Comparison of ENCODE assay signal across 8 cellular contexts in the genomic region with DNA sequence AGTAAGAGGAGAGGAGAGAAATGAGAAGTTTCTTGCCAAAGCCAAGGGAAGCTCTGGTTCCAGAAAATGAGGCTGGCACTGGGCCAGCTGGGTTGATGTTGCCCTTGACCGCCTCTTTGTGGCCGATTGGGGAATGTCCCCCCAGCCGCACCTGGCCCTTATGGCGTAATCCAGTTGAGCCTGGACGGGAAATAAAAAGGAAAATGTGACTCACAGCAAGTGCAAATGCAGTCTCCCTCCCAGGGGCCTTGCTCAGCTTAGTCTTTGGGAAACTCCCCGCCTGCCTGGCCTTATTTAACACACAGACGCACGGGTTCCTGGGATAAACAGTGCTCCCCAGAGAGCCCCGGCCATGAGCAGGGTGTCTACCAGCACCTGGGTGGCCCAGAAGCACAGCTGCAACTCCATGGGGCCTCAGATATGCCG.
DNase-seq lines count a peak whose midpoint lies in the region; ATAC-seq, FAIRE-seq and TF ChIP-seq lines count a peak whose summit lies in the region.

No MANE protein-coding gene starts in this region.

- RAD21 ChIA-PET in GM12878 (lab: Charles Lee; ENCODE audit: unreplicated experiment): interaction anchor here (0.6 to 1.7 kb wide), 20 partner anchors 10 to 177 kb away, joined by 3 to 9 read pairs (median 4); partner anchors contain the start of gene KIAA1217

- H3K9ac ChIP-seq in GM12878 (ENCODE audit: control insufficient read depth, insufficient read depth, low read length): peak overlapping the region; percentile 43; the same call in 1 of the 2 replicates
- no peak overlapping the region for H3K9ac ChIP-seq in neuronal stem cell (ENCODE audit: low read depth, low read length, poor library complexity)

- in situ Hi-C loops in GM12878 (cut with MboI): no loop called here

- H2BK12ac ChIP-seq in neuronal stem cell (ENCODE audit: low read length): no peak overlapping the region

- FAIRE-seq in GM12878 (lab: Jason Lieb, UNC): no peak

- H3K4me3 ChIP-seq in GM12878: no peak overlapping the region
- no peak overlapping the region for H3K4me3 ChIP-seq in neuronal stem cell (ENCODE audit: low read length in 2 of 2)

- no peak overlapping the region for H4K8ac ChIP-seq in neuronal stem cell (ENCODE audit: low read depth, low read length)

- H4K20me1 ChIP-seq in GM12878 (ENCODE audit: control insufficient read depth, insufficient read depth): no peaks in the 10 kb centered on the region

- intact Hi-C loops in GM12878 (cut with micrococcal nuclease; ENCODE audit: unreplicated experiment): loop anchor here (1.0 to 5.0 kb wide), 3 partner anchors 119 to 1561 kb away; partner anchors contain the start of gene KIAA1217

- H3K27ac ChIP-seq in GM12878 (ENCODE audit: control insufficient read depth, insufficient read depth) (peak overlapping the region; percentile 67), neuronal stem cell (replicated peaks; ENCODE audit: low read length) (no peak overlapping the region)

- H2BK120ac ChIP-seq in neuronal stem cell (ENCODE audit: low read depth, low read length): no peak overlapping the region

- H3K4me1 ChIP-seq in GM12878 (ENCODE audit: control insufficient read depth, insufficient read depth, low read length) (peaks cover 14% of the 10 kb centered on the region), neuronal stem cell (ENCODE audit: control insufficient read depth in 2 of 2, insufficient read depth in 1 of 2, low read depth in 1 of 2, low read length in 2 of 2) (peaks cover 12 to 17% of the 10 kb centered on the region in 2 donors)

- H3K23ac ChIP-seq in neuronal stem cell (ENCODE audit: low read depth, low read length, poor library complexity): no peak overlapping the region

- no peak overlapping the region for H3K14ac ChIP-seq in neuronal stem cell (ENCODE audit: low read length)

- SMC1A ChIA-PET in GM12878 (lab: Charles Lee; ENCODE audit: uncharacterized antibody, unreplicated experiment): interaction anchor here (0.7 to 2.5 kb wide), 11 partner anchors 9 to 390 kb away, joined by 3 to 10 read pairs (median 5); partner anchors contain the start of gene KIAA1217

- no peak overlapping the region for H2AK5ac ChIP-seq in neuronal stem cell (ENCODE audit: low read depth, low read length)

- H2BK5ac ChIP-seq in neuronal stem cell (ENCODE audit: low read length): no peak overlapping the region

- peak overlapping the region; percentile 26 for H2AFZ ChIP-seq in GM12878 (ENCODE audit: control insufficient read depth, low read depth, low read length)
- H2AFZ ChIP-seq in neuronal stem cell (ENCODE audit: low read length): no peak overlapping the region

- H3K18ac ChIP-seq in neuronal stem cell (ENCODE audit: low read length): no peak overlapping the region

- POLR2A ChIA-PET in GM12878 (lab: Charles Lee): interaction anchor here (0.6 to 1.7 kb wide), 4 partner anchors 16 to 175 kb away, joined by 3 to 8 read pairs (median 4); partner anchors contain the start of gene KIAA1217

- H3K9me3 ChIP-seq in GM12878 (replicated peaks; ENCODE audit: control insufficient read depth, insufficient read depth, low read length) (no peaks in the 10 kb centered on the region; the same call in 2 of the 3 replicates), neuronal stem cell (replicated peaks in 1 of 2; ENCODE audit: control insufficient read depth in 2 of 2, insufficient read depth in 1 of 2, low read depth in 1 of 2, low read length in 2 of 2) (no peaks in the 10 kb centered on the region)

- H2BK15ac ChIP-seq in neuronal stem cell (ENCODE audit: low read length): no peak overlapping the region

- TF ChIP-seq CTCF in GM12878 (IDR thresholded peaks at IDR 0.05 in 2 of 3, conservative IDR thresholded peaks at IDR 0.05 in 1 of 3; ENCODE audit: control insufficient read depth in 2 of 3, extremely low read depth in 1 of 3, insufficient read depth in 1 of 3, low read depth in 3 of 3, low read length in 3 of 3): peak; percentile 31 to 47 (median 39); a peak in 5 of 6 replicates

- 1% methylated on average over 10 of the region's 10 CpGs for WGBS in GM12878 (ENCODE audit: insufficient coverage, insufficient replicate concordance, low lambda C conversion rate, missing lambda C conversion rate)
- no CpG with 5 or more reads among the region's 10 CpGs for WGBS in neuronal stem cell (ENCODE audit: extremely low coverage in 2 of 2, insufficient read length in 2 of 2, insufficient replicate concordance in 1 of 2), 2 donors

- TF ChIP-seq RAD21 in GM12878 (IDR thresholded peaks at IDR 0.05; ENCODE audit: insufficient read depth, low read depth, low read length): peak; percentile 35

- H3K4ac ChIP-seq in neuronal stem cell (ENCODE audit: low read length): no peak overlapping the region

- CTCF ChIA-PET in GM12878 (lab: Yijun Ruan, JAX): interaction anchor here (0.7 to 1.9 kb wide), 13 partner anchors 9 to 389 kb away, joined by 3 to 6 read pairs (median 5); no protein-coding TSS in a partner anchor

- H3K4me2 ChIP-seq in GM12878 (ENCODE audit: control insufficient read depth, insufficient read depth): peak overlapping the region; percentile 68
- H3K4me2 ChIP-seq in neuronal stem cell (ENCODE audit: insufficient read depth, low read length, poor library complexity, severe bottlenecking): no peak overlapping the region

- peak; percentile 56 for TF ChIP-seq POLR2A in GM19193 (IDR thresholded peaks at IDR 0.05; ENCODE audit: extremely low read depth, insufficient read depth, insufficient read length)
- no peak for TF ChIP-seq POLR2A in GM12878 (IDR thresholded peaks at IDR 0.05; ENCODE audit: low read depth, low read length)

- no peaks in the 10 kb centered on the region for H3K79me1 ChIP-seq in neuronal stem cell (ENCODE audit: low read depth, low read length)

- ATAC-seq in HG03103 (IDR thresholded peaks at IDR 0.05; ENCODE audit: low read depth, unreplicated experiment) (peak; percentile 77), GM12878 (peak; percentile 84)

- H3K36me3 ChIP-seq in GM12878 (ENCODE audit: control insufficient read depth in 2 of 2, insufficient read depth in 2 of 2, low read length in 1 of 2) (no peaks in the 10 kb centered on the region), neuronal stem cell (replicated peaks in 1 of 2; ENCODE audit: control insufficient read depth in 2 of 2, insufficient read depth in 2 of 2, low read length in 2 of 2) (no peaks in the 10 kb centered on the region)

- no peaks in the 10 kb centered on the region for H3K79me2 ChIP-seq in GM12878 (ENCODE audit: control insufficient read depth, insufficient read depth, low read length)

- BruUV-seq in GM12878 (replicated peaks; lab: Mats Ljungman, UMichigan): no TSS peak

- DNase-seq in DMS79 treated with DMSO at 0.1 percent for 48 hours (lab: John Stamatoyannopoulos, UW) (peak; percentile 68), NCI-H526 treated with DMSO at 0.1 percent for 48 hours (lab: John Stamatoyannopoulos, UW) (peak; percentile 76), GM12878 (ENCODE audit: low read depth, low spot score) (peak; percentile 86), iPS-NIHi11 (ENCODE audit: low spot score) (peak; percentile 81), neuronal stem cell (ENCODE audit: low spot score) (no peak)
- peak; percentile 60 for DNase-seq in stimulated activated CD4-positive, alpha-beta T cell treated with anti-CD3 and anti-CD28 coated beads, Interleukin-1b, Interleukin-23, amount 100 ng/mL, for 48 hours

- peak; percentile 85 to 86; a peak in 3 of 4 replicates for TF ChIP-seq EP300 in GM12878 (IDR thresholded peaks at IDR 0.05; ENCODE audit: borderline replicate concordance in 1 of 2, control insufficient read depth in 1 of 2, low read depth in 2 of 2, low read length in 2 of 2)

- H3K27me3 ChIP-seq in GM12878 (replicated peaks in 1 of 2; ENCODE audit: control insufficient read depth in 2 of 2, insufficient read depth in 2 of 2, low read length in 1 of 2) (no peaks in the 10 kb centered on the region), neuronal stem cell (ENCODE audit: control insufficient read depth in 3 of 3, insufficient read depth in 3 of 3, low read depth in 1 of 3, low read length in 3 of 3) (no peaks in the 10 kb centered on the region)

- no peak overlapping the region for H4K91ac ChIP-seq in neuronal stem cell (ENCODE audit: low read depth, low read length, poor library complexity)

TF ChIP-seq in GM12878, 131 proteins besides CTCF, POLR2A, EP300 and RAD21 (continues in another document):
- TF ChIP-seq TCF12 (IDR thresholded peaks at IDR 0.05; ENCODE audit: low read depth, low read length) (peak; percentile 96), ZBED1 (IDR thresholded peaks at IDR 0.05; ENCODE audit: borderline replicate concordance) (peak; percentile 82; the same call in 1 of the 2 replicates), BRCA1 (IDR thresholded peaks at IDR 0.05; ENCODE audit: low read depth, low read length) (no peak), YY1 (IDR thresholded peaks at IDR 0.05; ENCODE audit: low read depth, low read length) (peak; percentile 47; the same call in 1 of the 2 replicates), CHD4 (IDR thresholded peaks at IDR 0.05) (no peak), MYC (IDR thresholded peaks at IDR 0.05; ENCODE audit: insufficient read depth, insufficient read length, insufficient replicate concordance, low read length, severe bottlenecking) (no peak), MEF2A (IDR thresholded peaks at IDR 0.05; ENCODE audit: insufficient read depth, low read depth, low read length) (no peak)
- TF ChIP-seq, protein P1, sequence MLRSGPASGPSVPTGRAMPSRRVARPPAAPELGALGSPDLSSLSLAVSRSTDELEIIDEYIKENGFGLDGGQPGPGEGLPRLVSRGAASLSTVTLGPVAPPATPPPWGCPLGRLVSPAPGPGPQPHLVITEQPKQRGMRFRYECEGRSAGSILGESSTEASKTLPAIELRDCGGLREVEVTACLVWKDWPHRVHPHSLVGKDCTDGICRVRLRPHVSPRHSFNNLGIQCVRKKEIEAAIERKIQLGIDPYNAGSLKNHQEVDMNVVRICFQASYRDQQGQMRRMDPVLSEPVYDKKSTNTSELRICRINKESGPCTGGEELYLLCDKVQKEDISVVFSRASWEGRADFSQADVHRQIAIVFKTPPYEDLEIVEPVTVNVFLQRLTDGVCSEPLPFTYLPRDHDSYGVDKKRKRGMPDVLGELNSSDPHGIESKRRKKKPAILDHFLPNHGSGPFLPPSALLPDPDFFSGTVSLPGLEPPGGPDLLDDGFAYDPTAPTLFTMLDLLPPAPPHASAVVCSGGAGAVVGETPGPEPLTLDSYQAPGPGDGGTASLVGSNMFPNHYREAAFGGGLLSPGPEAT (IDR thresholded peaks at IDR 0.05; ENCODE audit: low read depth): peak; percentile 98
